Comparison of ENCODE assay signal across 1 cellular context in genomic region chr1:218034464-218034863, GRCh38.
TF ChIP-seq lines count a peak whose summit lies in the region.

No MANE protein-coding gene starts in this region.

TF ChIP-seq in GM23338, 12 proteins besides CTCF, POLR2A, EP300 and RAD21 (continued from another document):
- TF ChIP-seq ETS1 (IDR thresholded peaks at IDR 0.05) (no peak), REST (IDR thresholded peaks at IDR 0.05; ENCODE audit: unreplicated experiment) (no peak)
TF ChIP-seq in GM23338: peak in this region for 2.
